8 cellular contexts compared by ENCODE assay signal in genomic region chr15:78507831-78508160, GRCh38. TPM values are rescaled to one million over a fixed set of nuclear protein-coding genes. Genes with fewer than 3 reads are reported as not detected.
DNase-seq lines count a peak whose midpoint lies in the region; ATAC-seq, FAIRE-seq and TF ChIP-seq lines count a peak whose summit lies in the region.

No MANE protein-coding gene starts in this region.

- no peak for TF ChIP-seq CTCF in bronchial epithelial cell (IDR thresholded peaks at IDR 0.05; ENCODE audit: insufficient read depth, low read length, severe bottlenecking)

- H3K4me1 Mint-ChIP-seq in activated naive CD4-positive, alpha-beta T cell treated with anti-CD3 and anti-CD28 coated beads, Interleukin-2, amount 50 U/mL, for 24 hours = peaks cover 28% of the 10 kb centered on the region
- peaks cover 8% of the 10 kb centered on the region for H3K4me1 Mint-ChIP-seq in memory B cell

- DNase-seq in activated naive CD4-positive, alpha-beta T cell treated with Interleukin-2 at 50 U/mL for 16 hours = no peak
- DNase-seq in Jurkat, Clone E6-1 (ENCODE audit: low read depth, low spot score) = no peak
- DNase-seq in bronchial epithelial cell (ENCODE audit: low read depth) (no peak), memory B cell (ENCODE audit: low spot score in 2 of 2) (peak in 1 of 2 donors; percentile 34), urothelium cell line (ENCODE audit: low spot score) (peak; percentile 39), HPDE6-E6E7 (ENCODE audit: extremely low spot score) (no peak)

- no peak overlapping the region for H3K27ac Mint-ChIP-seq in activated naive CD4-positive, alpha-beta T cell treated with anti-CD3 and anti-CD28 coated beads, Interleukin-2, amount 50 U/mL, for 24 hours
- peak overlapping the region; percentile 5 for H3K27ac Mint-ChIP-seq in memory B cell

- FAIRE-seq in bronchial epithelial cell (lab: Jason Lieb, UNC) (no peak), urothelium cell line (lab: Jason Lieb, UNC) (no peak)

- H3K27me3 Mint-ChIP-seq in activated naive CD4-positive, alpha-beta T cell treated with anti-CD3 and anti-CD28 coated beads, Interleukin-2, amount 50 U/mL, for 24 hours = no peaks in the 10 kb centered on the region
- peaks cover 4% of the 10 kb centered on the region for H3K27me3 Mint-ChIP-seq in memory B cell

- ATAC-seq in memory B cell (ENCODE audit: low read depth) = peak; percentile 31
- ATAC-seq in GM19328 (IDR thresholded peaks at IDR 0.05; ENCODE audit: unreplicated experiment) = no peak

- H3K27me3 ChIP-seq in bronchial epithelial cell (ENCODE audit: control insufficient read depth, insufficient read depth, low read length) = no peaks in the 10 kb centered on the region

- peak overlapping the region; percentile 88 for H3K4me3 Mint-ChIP-seq in activated naive CD4-positive, alpha-beta T cell treated with anti-CD3 and anti-CD28 coated beads, Interleukin-2, amount 50 U/mL, for 24 hours
- peak overlapping the region; percentile 84 for H3K4me3 Mint-ChIP-seq in memory B cell

- H3K4me3 ChIP-seq in Jurkat, Clone E6-1 (ENCODE audit: low read length) = peak overlapping the region; percentile 70
- peak overlapping the region; percentile 89 for H3K4me3 ChIP-seq in bronchial epithelial cell (ENCODE audit: low read depth, low read length)

- no peaks in the 10 kb centered on the region for H3K9me3 Mint-ChIP-seq in activated naive CD4-positive, alpha-beta T cell treated with anti-CD3 and anti-CD28 coated beads, Interleukin-2, amount 50 U/mL, for 24 hours
- H3K9me3 Mint-ChIP-seq in memory B cell = no peaks in the 10 kb centered on the region

- no peaks in the 10 kb centered on the region for H3K36me3 ChIP-seq in bronchial epithelial cell (ENCODE audit: control insufficient read depth, insufficient read depth, low read length)

- no peaks in the 10 kb centered on the region for H3K36me3 Mint-ChIP-seq in activated naive CD4-positive, alpha-beta T cell treated with anti-CD3 and anti-CD28 coated beads, Interleukin-2, amount 50 U/mL, for 24 hours
- no peaks in the 10 kb centered on the region for H3K36me3 Mint-ChIP-seq in memory B cell

RNA-seq across cellular contexts. Expression of gene HYKK, which starts 0.4 kb away (rescaled TPM):
- 9.4 TPM for polyA plus RNA-seq in Jurkat, Clone E6-1 (2012; ENCODE audit: insufficient read depth, insufficient read length)
- total RNA-seq in bronchial epithelial cell = 1.2 and 1.3 TPM in 2 replicates

RNA-seq across cellular contexts. Expression of gene PSMA4, which starts 32.4 kb away (rescaled TPM):
- 546 TPM for polyA plus RNA-seq in Jurkat, Clone E6-1 (2012; ENCODE audit: insufficient read depth, insufficient read length)
- 141 and 183 TPM in 2 replicates for total RNA-seq in bronchial epithelial cell

RNA-seq across cellular contexts. Expression of gene CHRNA5, which starts 57.5 kb away (rescaled TPM):
- polyA plus RNA-seq in Jurkat, Clone E6-1 (2012; ENCODE audit: insufficient read depth, insufficient read length) = 22.2 TPM
- 1.3 and 2.4 TPM in 2 replicates for total RNA-seq in bronchial epithelial cell
